ENCODE assay signal across 1 cellular context in genomic region chr16:3611145-3611977, GRCh38.
TF ChIP-seq lines count a peak whose summit lies in the region.

A gene with protein sequence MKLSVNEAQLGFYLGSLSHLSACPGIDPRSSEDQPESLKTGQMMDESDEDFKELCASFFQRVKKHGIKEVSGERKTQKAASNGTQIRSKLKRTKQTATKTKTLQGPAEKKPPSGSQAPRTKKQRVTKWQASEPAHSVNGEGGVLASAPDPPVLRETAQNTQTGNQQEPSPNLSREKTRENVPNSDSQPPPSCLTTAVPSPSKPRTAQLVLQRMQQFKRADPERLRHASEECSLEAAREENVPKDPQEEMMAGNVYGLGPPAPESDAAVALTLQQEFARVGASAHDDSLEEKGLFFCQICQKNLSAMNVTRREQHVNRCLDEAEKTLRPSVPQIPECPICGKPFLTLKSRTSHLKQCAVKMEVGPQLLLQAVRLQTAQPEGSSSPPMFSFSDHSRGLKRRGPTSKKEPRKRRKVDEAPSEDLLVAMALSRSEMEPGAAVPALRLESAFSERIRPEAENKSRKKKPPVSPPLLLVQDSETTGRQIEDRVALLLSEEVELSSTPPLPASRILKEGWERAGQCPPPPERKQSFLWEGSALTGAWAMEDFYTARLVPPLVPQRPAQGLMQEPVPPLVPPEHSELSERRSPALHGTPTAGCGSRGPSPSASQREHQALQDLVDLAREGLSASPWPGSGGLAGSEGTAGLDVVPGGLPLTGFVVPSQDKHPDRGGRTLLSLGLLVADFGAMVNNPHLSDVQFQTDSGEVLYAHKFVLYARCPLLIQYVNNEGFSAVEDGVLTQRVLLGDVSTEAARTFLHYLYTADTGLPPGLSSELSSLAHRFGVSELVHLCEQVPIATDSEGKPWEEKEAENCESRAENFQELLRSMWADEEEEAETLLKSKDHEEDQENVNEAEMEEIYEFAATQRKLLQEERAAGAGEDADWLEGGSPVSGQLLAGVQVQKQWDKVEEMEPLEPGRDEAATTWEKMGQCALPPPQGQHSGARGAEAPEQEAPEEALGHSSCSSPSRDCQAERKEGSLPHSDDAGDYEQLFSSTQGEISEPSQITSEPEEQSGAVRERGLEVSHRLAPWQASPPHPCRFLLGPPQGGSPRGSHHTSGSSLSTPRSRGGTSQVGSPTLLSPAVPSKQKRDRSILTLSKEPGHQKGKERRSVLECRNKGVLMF (N-terminal part only) (minus strand): TSS chr16:3611606. CDS start chr16:3608964, 2,642 bp downstream.

TF ChIP-seq in HepG2, 621 proteins besides CTCF, POLR2A, EP300 and RAD21 (continued from another document and continues in another):
- no peak for TF ChIP-seq ZNF770 (CRISPR knock-in tag; IDR thresholded peaks at IDR 0.05)
- TF ChIP-seq ZSCAN21 (CRISPR knock-in tag; IDR thresholded peaks at IDR 0.05; ENCODE audit: borderline replicate concordance): no peak
- TF ChIP-seq ISL2 (CRISPR knock-in tag; IDR thresholded peaks at IDR 0.05): no peak; the same call in 1 of the 2 replicates
- TF ChIP-seq NFKB2 (CRISPR knock-in tag; IDR thresholded peaks at IDR 0.05; ENCODE audit: borderline replicate concordance): peak; percentile 77; the same call in 1 of the 2 replicates
- TF ChIP-seq ZNF878 (CRISPR knock-in tag; IDR thresholded peaks at IDR 0.05): no peak
- no peak for TF ChIP-seq ZNF17 (CRISPR knock-in tag; IDR thresholded peaks at IDR 0.05)
- no peak for TF ChIP-seq SNAI1 (CRISPR knock-in tag; IDR thresholded peaks at IDR 0.05; ENCODE audit: borderline replicate concordance)
- peak; percentile 71 for TF ChIP-seq TBX2 (CRISPR knock-in tag; IDR thresholded peaks at IDR 0.05; ENCODE audit: borderline replicate concordance)
- TF ChIP-seq ZNF891 (CRISPR knock-in tag; IDR thresholded peaks at IDR 0.05): no peak
- TF ChIP-seq ZNF382 (CRISPR knock-in tag; IDR thresholded peaks at IDR 0.05; ENCODE audit: borderline replicate concordance): no peak
- no peak for TF ChIP-seq ZNF672 (CRISPR knock-in tag; IDR thresholded peaks at IDR 0.05)
- no peak for TF ChIP-seq FOXA3 (CRISPR knock-in tag; IDR thresholded peaks at IDR 0.05)
- TF ChIP-seq, protein P1, sequence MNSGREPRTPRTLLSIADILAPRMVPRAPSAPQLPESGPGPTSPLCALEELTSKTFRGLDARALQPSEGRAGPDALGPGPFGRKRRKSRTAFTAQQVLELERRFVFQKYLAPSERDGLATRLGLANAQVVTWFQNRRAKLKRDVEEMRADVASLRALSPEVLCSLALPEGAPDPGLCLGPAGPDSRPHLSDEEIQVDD (CRISPR knock-in tag; IDR thresholded peaks at IDR 0.05; ENCODE audit: borderline replicate concordance): no peak
- no peak for TF ChIP-seq NFATC3 (CRISPR knock-in tag; IDR thresholded peaks at IDR 0.05)
- TF ChIP-seq ZNF75D (CRISPR knock-in tag; IDR thresholded peaks at IDR 0.05; ENCODE audit: borderline replicate concordance): no peak
- peak; percentile 22; the same call in 1 of the 2 replicates for TF ChIP-seq RXRA (CRISPR knock-in tag; IDR thresholded peaks at IDR 0.05)
- TF ChIP-seq ZFP62 (CRISPR knock-in tag; IDR thresholded peaks at IDR 0.05): no peak
- TF ChIP-seq THAP11 (CRISPR knock-in tag; IDR thresholded peaks at IDR 0.05): peak; percentile 80
- peak; percentile 45; the same call in 1 of the 2 replicates for TF ChIP-seq GATAD1 (CRISPR knock-in tag; IDR thresholded peaks at IDR 0.05)
- no peak for TF ChIP-seq U2AF1 (optimal IDR thresholded peaks at IDR 0.05; ENCODE audit: low read depth, low read length)
- TF ChIP-seq NR3C1 (CRISPR knock-in tag; IDR thresholded peaks at IDR 0.05): no peak
- 0 out of 2 replicates have a peak, but pooled peaks have one; percentile 22 for TF ChIP-seq THAP9 (CRISPR knock-in tag; IDR thresholded peaks at IDR 0.05; ENCODE audit: borderline replicate concordance)
- TF ChIP-seq ZNF329 (CRISPR knock-in tag; IDR thresholded peaks at IDR 0.05; ENCODE audit: low read depth): no peak
- peak; percentile 52; the same call in 1 of the 2 replicates for TF ChIP-seq TGIF2 (CRISPR knock-in tag; IDR thresholded peaks at IDR 0.05)
- no peak for TF ChIP-seq SNAPC5 (CRISPR knock-in tag; IDR thresholded peaks at IDR 0.05; ENCODE audit: borderline replicate concordance)
- TF ChIP-seq, protein P2, sequence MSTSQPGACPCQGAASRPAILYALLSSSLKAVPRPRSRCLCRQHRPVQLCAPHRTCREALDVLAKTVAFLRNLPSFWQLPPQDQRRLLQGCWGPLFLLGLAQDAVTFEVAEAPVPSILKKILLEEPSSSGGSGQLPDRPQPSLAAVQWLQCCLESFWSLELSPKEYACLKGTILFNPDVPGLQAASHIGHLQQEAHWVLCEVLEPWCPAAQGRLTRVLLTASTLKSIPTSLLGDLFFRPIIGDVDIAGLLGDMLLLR (CRISPR knock-in tag; IDR thresholded peaks at IDR 0.05): no peak
- no peak for TF ChIP-seq ATF1 (CRISPR knock-in tag; IDR thresholded peaks at IDR 0.05)
- no peak for TF ChIP-seq GFI1 (CRISPR knock-in tag; IDR thresholded peaks at IDR 0.05; ENCODE audit: borderline replicate concordance)
- peak; percentile 80; the same call in 1 of the 2 replicates for TF ChIP-seq SIN3A (IDR thresholded peaks at IDR 0.05; ENCODE audit: borderline replicate concordance, low read depth, low read length)
- TF ChIP-seq NCOA1 (CRISPR knock-in tag; IDR thresholded peaks at IDR 0.05): no peak
- no peak for TF ChIP-seq ZEB1 (IDR thresholded peaks at IDR 0.05; ENCODE audit: insufficient replicate concordance, low read depth)
- TF ChIP-seq ADNP (CRISPR knock-in tag; IDR thresholded peaks at IDR 0.05): no peak
- no peak for TF ChIP-seq NR2F1 (CRISPR knock-in tag; IDR thresholded peaks at IDR 0.05)
- TF ChIP-seq ZNF615 (CRISPR knock-in tag; IDR thresholded peaks at IDR 0.05; ENCODE audit: borderline replicate concordance): no peak
- TF ChIP-seq ZNF772 (CRISPR knock-in tag; IDR thresholded peaks at IDR 0.05): peak; percentile 65; the same call in 1 of the 2 replicates
- TF ChIP-seq REPIN1 (CRISPR knock-in tag; IDR thresholded peaks at IDR 0.05; ENCODE audit: borderline replicate concordance, low read depth): no peak
- no peak for TF ChIP-seq NFRKB (IDR thresholded peaks at IDR 0.05)
- peak; percentile 25; the same call in 1 of the 2 replicates for TF ChIP-seq KLF12 (CRISPR knock-in tag; IDR thresholded peaks at IDR 0.05; ENCODE audit: borderline replicate concordance)
- 0 out of 2 replicates have a peak, but pooled peaks have one; percentile 27 for TF ChIP-seq HCFC1 (IDR thresholded peaks at IDR 0.05; ENCODE audit: low read depth, low read length)
- no peak for TF ChIP-seq ZNF354B (CRISPR knock-in tag; IDR thresholded peaks at IDR 0.05)
- peak; percentile 93 for TF ChIP-seq ZBTB14 (CRISPR knock-in tag; IDR thresholded peaks at IDR 0.05)
- TF ChIP-seq, protein P3, sequence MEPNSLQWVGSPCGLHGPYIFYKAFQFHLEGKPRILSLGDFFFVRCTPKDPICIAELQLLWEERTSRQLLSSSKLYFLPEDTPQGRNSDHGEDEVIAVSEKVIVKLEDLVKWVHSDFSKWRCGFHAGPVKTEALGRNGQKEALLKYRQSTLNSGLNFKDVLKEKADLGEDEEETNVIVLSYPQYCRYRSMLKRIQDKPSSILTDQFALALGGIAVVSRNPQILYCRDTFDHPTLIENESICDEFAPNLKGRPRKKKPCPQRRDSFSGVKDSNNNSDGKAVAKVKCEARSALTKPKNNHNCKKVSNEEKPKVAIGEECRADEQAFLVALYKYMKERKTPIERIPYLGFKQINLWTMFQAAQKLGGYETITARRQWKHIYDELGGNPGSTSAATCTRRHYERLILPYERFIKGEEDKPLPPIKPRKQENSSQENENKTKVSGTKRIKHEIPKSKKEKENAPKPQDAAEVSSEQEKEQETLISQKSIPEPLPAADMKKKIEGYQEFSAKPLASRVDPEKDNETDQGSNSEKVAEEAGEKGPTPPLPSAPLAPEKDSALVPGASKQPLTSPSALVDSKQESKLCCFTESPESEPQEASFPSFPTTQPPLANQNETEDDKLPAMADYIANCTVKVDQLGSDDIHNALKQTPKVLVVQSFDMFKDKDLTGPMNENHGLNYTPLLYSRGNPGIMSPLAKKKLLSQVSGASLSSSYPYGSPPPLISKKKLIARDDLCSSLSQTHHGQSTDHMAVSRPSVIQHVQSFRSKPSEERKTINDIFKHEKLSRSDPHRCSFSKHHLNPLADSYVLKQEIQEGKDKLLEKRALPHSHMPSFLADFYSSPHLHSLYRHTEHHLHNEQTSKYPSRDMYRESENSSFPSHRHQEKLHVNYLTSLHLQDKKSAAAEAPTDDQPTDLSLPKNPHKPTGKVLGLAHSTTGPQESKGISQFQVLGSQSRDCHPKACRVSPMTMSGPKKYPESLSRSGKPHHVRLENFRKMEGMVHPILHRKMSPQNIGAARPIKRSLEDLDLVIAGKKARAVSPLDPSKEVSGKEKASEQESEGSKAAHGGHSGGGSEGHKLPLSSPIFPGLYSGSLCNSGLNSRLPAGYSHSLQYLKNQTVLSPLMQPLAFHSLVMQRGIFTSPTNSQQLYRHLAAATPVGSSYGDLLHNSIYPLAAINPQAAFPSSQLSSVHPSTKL (CRISPR knock-in tag; IDR thresholded peaks at IDR 0.05): no peak; the same call in 1 of the 2 replicates
- TF ChIP-seq ZNF782 (CRISPR knock-in tag; IDR thresholded peaks at IDR 0.05; ENCODE audit: borderline replicate concordance): no peak
- no peak for TF ChIP-seq ZNF644 (CRISPR knock-in tag; IDR thresholded peaks at IDR 0.05; ENCODE audit: low read depth)
- TF ChIP-seq PCBP2 (optimal IDR thresholded peaks at IDR 0.05; ENCODE audit: low read depth, low read length, poor library complexity, severe bottlenecking): no peak
- TF ChIP-seq CREBL2 (CRISPR knock-in tag; IDR thresholded peaks at IDR 0.05; ENCODE audit: borderline replicate concordance): no peak
